Comparison of ENCODE assay signal across 15 cellular contexts in genomic region chr5:126477681-126478117, GRCh38. TPM values are rescaled to one million over a fixed set of nuclear protein-coding genes. Genes with fewer than 3 reads are reported as not detected.
DNase-seq lines count a peak whose midpoint lies in the region; ATAC-seq, FAIRE-seq and TF ChIP-seq lines count a peak whose summit lies in the region.
"Had no signal": no experiment of that assay in that cellular context is flagged by ENCODE, and none has a peak within 500 bp of the region (broad histone marks: within the 10 kb centered on the region; RNA-seq: fewer than 3 reads in every experiment).

No MANE protein-coding gene starts in this region.

- CTCF ChIA-PET in HepG2 (lab: Yijun Ruan, JAX; ENCODE audit: low intra/inter-chr PET ratio, low total read pairs) = no interaction called here

- no peak for ATAC-seq in HepG2
- peak; percentile 76 for ATAC-seq in aorta (ENCODE audit: low FRiP score)
- ATAC-seq in HG02938 (IDR thresholded peaks at IDR 0.05; ENCODE audit: unreplicated experiment) = no peak
- ATAC-seq: A549, PC-3, right cardiac atrium had no signal

- 81% methylated on average over 4 of the region's 4 CpGs for WGBS in liver
- 94% methylated on average over 4 of the region's 4 CpGs for WGBS in HepG2 (ENCODE audit: low lambda C conversion rate)
- WGBS in aorta, 2 donors = 4 to 11% methylated on average over 4 of the region's 4 CpGs

- TF ChIP-seq EP300 in HepG2 (IDR thresholded peaks at IDR 0.05; ENCODE audit: low read depth in 2 of 2, low read length in 2 of 2) = no peak
- no peak for TF ChIP-seq EP300 in HepG2 (CRISPR knock-in tag; IDR thresholded peaks at IDR 0.05; ENCODE audit: borderline replicate concordance)

- H2AFZ ChIP-seq in HepG2 (ENCODE audit: low read length) = no peak overlapping the region
- no peak overlapping the region for H2AFZ ChIP-seq in fibroblast of lung (ENCODE audit: low read length)

- H3K9ac ChIP-seq in liver (ENCODE audit: low read depth in 1 of 2, low read length in 2 of 2) (no peak overlapping the region), HepG2 (ENCODE audit: insufficient read depth, low read depth, low read length) (no peak overlapping the region), fibroblast of lung (ENCODE audit: insufficient read depth, low read length) (no peak overlapping the region)

- in situ Hi-C loops in HepG2 (cut with HindIII; ENCODE audit: extremely low pct_ligation_motif_present, low pct_unique_long_range_greater_than_20kb) = no loop called here

- H3K27me3 ChIP-seq in liver (ENCODE audit: control insufficient read depth in 4 of 4, insufficient read depth in 4 of 4, low read length in 3 of 4) (no peaks in the 10 kb centered on the region), HepG2 (ENCODE audit: control insufficient read depth in 1 of 2, insufficient read depth in 2 of 2, low read length in 2 of 2) (no peaks in the 10 kb centered on the region), fibroblast of lung (ENCODE audit: control insufficient read depth, insufficient read depth, low read length) (no peaks in the 10 kb centered on the region), aorta (ENCODE audit: control insufficient read depth in 1 of 2, insufficient read depth in 2 of 2, low read length in 1 of 2) (no peaks in the 10 kb centered on the region), Peyer's patch (no peaks in the 10 kb centered on the region)

- H3K4me1 ChIP-seq in liver (ENCODE audit: control insufficient read depth in 4 of 4, insufficient read depth in 4 of 4, low read length in 3 of 4) (peaks cover 0 to 2% (median under 1%) of the 10 kb centered on the region in 4 donors), HepG2 (ENCODE audit: insufficient read depth, low read length) (peaks cover 5% of the 10 kb centered on the region), fibroblast of lung (ENCODE audit: control insufficient read depth, extremely low read depth, insufficient read depth, low read length) (peaks cover 2% of the 10 kb centered on the region), aorta (ENCODE audit: control insufficient read depth in 1 of 2, insufficient read depth in 2 of 2, low read length in 2 of 2) (peaks cover under 1 to 2% of the 10 kb centered on the region in 2 donors), Peyer's patch (no peaks in the 10 kb centered on the region)

- H4K20me1 ChIP-seq in HepG2 (ENCODE audit: insufficient read depth, low read length) (no peaks in the 10 kb centered on the region), fibroblast of lung (ENCODE audit: control insufficient read depth, extremely low read depth, insufficient read depth, low read length) (no peaks in the 10 kb centered on the region)

- TF ChIP-seq RAD21 in liver (IDR thresholded peaks at IDR 0.05) = no peak
- no peak for TF ChIP-seq RAD21 in HepG2 (CRISPR knock-in tag; IDR thresholded peaks at IDR 0.05)

- DNase-seq in HepG2 (ENCODE audit: low spot score) = no peak
- peak in 1 of 2 donors; percentile 27 for DNase-seq in fibroblast of lung (ENCODE audit: low read depth in 2 of 2)
- peak; percentile 63 for DNase-seq in pons (ENCODE audit: low spot score)
- no peak for DNase-seq in aorta
- DNase-seq in Peyer's patch = no peak
- DNase-seq in activated gamma-delta T cell treated with Interleukin-2 at 50 U/mL for 16 hours = no peak
- DNase-seq: activated CD8-positive, alpha-beta memory T cell treated with anti-CD3 and anti-CD28 coated beads, Interleukin-2, amount 50 U/mL, for 48 hours; cortex of kidney; MV-4-11; NCI-H2171; PC-3; right cardiac atrium had no signal

- H3K4me3 ChIP-seq in liver (ENCODE audit: low read depth in 1 of 3, low read length in 3 of 3) = no peak overlapping the region
- H3K4me3 ChIP-seq in HepG2 (replicated peaks in 1 of 3; ENCODE audit: insufficient read depth in 1 of 3, low read depth in 2 of 3, low read length in 3 of 3) = no peak overlapping the region
- no peak overlapping the region for H3K4me3 ChIP-seq in fibroblast of lung (replicated peaks in 1 of 4; ENCODE audit: control extremely low read depth in 1 of 4, insufficient read depth in 1 of 4, low read depth in 3 of 4, low read length in 4 of 4)
- no peak overlapping the region for H3K4me3 ChIP-seq in aorta (ENCODE audit: low read length in 2 of 2)
- H3K4me3 ChIP-seq in Peyer's patch = no peak overlapping the region
- H3K4me3 ChIP-seq: A549 had no signal

- no TSS peak for BruUV-seq in HepG2 (replicated peaks; lab: Mats Ljungman, UMichigan)

- no peak overlapping the region for H3K4me2 ChIP-seq in HepG2 (ENCODE audit: low read depth, low read length)
- peak overlapping the region; percentile 25 for H3K4me2 ChIP-seq in fibroblast of lung (ENCODE audit: extremely low read depth, insufficient read depth, low read length)
- H3K4me2 ChIP-seq: A549 had no signal

- POLR2A ChIA-PET in HepG2 (lab: Yijun Ruan, JAX) = no interaction called here

- no peaks in the 10 kb centered on the region for H3K79me2 ChIP-seq in HepG2 (ENCODE audit: insufficient read depth, low read length)
- H3K79me2 ChIP-seq in fibroblast of lung (ENCODE audit: control insufficient read depth, insufficient read depth, low read length) = no peaks in the 10 kb centered on the region

- H3K9me3 ChIP-seq in liver (ENCODE audit: control insufficient read depth in 4 of 4, low read length in 3 of 4) = no peaks in the 10 kb centered on the region
- no peaks in the 10 kb centered on the region for H3K9me3 ChIP-seq in HepG2 (ENCODE audit: low read length)
- no peaks in the 10 kb centered on the region for H3K9me3 ChIP-seq in fibroblast of lung (ENCODE audit: control insufficient read depth, insufficient read depth, low read depth, low read length)
- H3K9me3 ChIP-seq in aorta (ENCODE audit: control insufficient read depth, low read length) = no peaks in the 10 kb centered on the region
- H3K9me3 ChIP-seq in Peyer's patch = no peaks in the 10 kb centered on the region
- H3K9me3 ChIP-seq: A549 had no signal

- H3K36me3 ChIP-seq in liver (ENCODE audit: control insufficient read depth in 4 of 4, insufficient read depth in 3 of 4, low read depth in 1 of 4, low read length in 3 of 4) (peaks cover 7 to 50% (median 40%) of the 10 kb centered on the region in 4 donors), HepG2 (replicated peaks in 1 of 2; ENCODE audit: control insufficient read depth in 1 of 2, insufficient read depth in 2 of 2, low read length in 2 of 2) (peaks cover 0 to 8% of the 10 kb centered on the region in 2 experiments; a peak in 4 of 5 replicates), fibroblast of lung (ENCODE audit: control insufficient read depth, insufficient read depth, low read length) (peaks cover 4% of the 10 kb centered on the region), aorta (ENCODE audit: control insufficient read depth in 1 of 2, insufficient read depth in 2 of 2, low read length in 1 of 2) (peaks cover 2 to 5% of the 10 kb centered on the region in 2 donors), Peyer's patch (peaks cover 0 to 64% (median 0%) of the 10 kb centered on the region in 3 donors)

- TF ChIP-seq CTCF in liver (IDR thresholded peaks at IDR 0.05; ENCODE audit: low read depth, low read length, missing input control) (no peak), HepG2 (CRISPR knock-in tag; IDR thresholded peaks at IDR 0.05) (no peak), fibroblast of lung (conservative IDR thresholded peaks at IDR 0.05 in 1 of 2, IDR thresholded peaks at IDR 0.05 in 1 of 2; ENCODE audit: low read depth in 1 of 2, low read length in 2 of 2) (no peak), Peyer's patch (IDR thresholded peaks at IDR 0.05) (no peak)

- H3K27ac ChIP-seq in liver (ENCODE audit: low read depth in 1 of 2, low read length in 2 of 2) (no peak overlapping the region), HepG2 (ENCODE audit: extremely low read length, insufficient read depth, low read length) (no peak overlapping the region), fibroblast of lung (ENCODE audit: insufficient read depth, low read length) (no peak overlapping the region), aorta (ENCODE audit: low read depth in 1 of 2, low read length in 2 of 2) (peak overlapping the region; percentile 48 to 70), Peyer's patch (peak overlapping the region in 1 of 4 donors; percentile 8)
- H3K27ac ChIP-seq: A549 had no signal

- TF ChIP-seq POLR2A in HepG2 (IDR thresholded peaks at IDR 0.05; ENCODE audit: insufficient read depth in 1 of 2, low read depth in 2 of 2, low read length in 2 of 2) = no peak
- no peak for TF ChIP-seq POLR2A in Peyer's patch (IDR thresholded peaks at IDR 0.05)

- FAIRE-seq in HepG2 (lab: Jason Lieb, UNC) = no peak
- FAIRE-seq: A549 had no signal

- intact Hi-C loops in HepG2 (cut with micrococcal nuclease; ENCODE audit: unreplicated experiment) = no loop called here
- intact Hi-C loops in aorta (cut with DNase I) = loop anchor here in 1 of 2 donors (5.0 kb wide), 1 partner anchor 110 kb away; no protein-coding TSS in a partner anchor

RNA-seq across cellular contexts. Expression of gene GRAMD2B, which starts 54.5 kb away (rescaled TPM):
- total RNA-seq in liver (10 to 100 TPM; 10.8 to 24.1 TPM), HepG2 (2016; rRNA removed; fragmentation: Illumina TruSeq; extraction: Trizol) (8.1 and 8.8 TPM in 2 replicates), fibroblast of lung (12.1 and 21.3 TPM in 2 replicates), aorta (10 to 100 TPM; 30.6 to 44.7 TPM), Peyer's patch (100 to 1,000 TPM in 3 of 4 donors, 10 to 100 TPM in 1; 38.0 to 165 (median 129) TPM)
- polyA plus RNA-seq in liver (10 to 100 TPM in 1 of 2 donors, 1 to 10 TPM in 1; 6.5 to 16.2 TPM), HepG2 (2011; rRNA removed) (10.6 and 11.2 TPM in 2 replicates), fibroblast of lung (26.8 and 37.6 TPM in 2 replicates), aorta (10 to 100 TPM; 22.5 to 34.6 TPM)
- total RNA-seq in HepG2 (2016; cell fraction: cytosol; rRNA removed; fragmentation: Illumina TruSeq; extraction: Trizol; ENCODE audit: low read depth) = 1.4 and 1.6 TPM in 2 replicates
- 6.7 and 8.2 TPM in 2 replicates for total RNA-seq in HepG2 (2016; cell fraction: insoluble cytoplasmic fraction; rRNA removed; fragmentation: Illumina TruSeq; extraction: Trizol)
- total RNA-seq in HepG2 (2016; cell fraction: membrane; rRNA removed; fragmentation: Illumina TruSeq; extraction: Trizol) = 3.9 and 5.1 TPM in 2 replicates
- total RNA-seq in HepG2 (2016; cell fraction: nucleus; rRNA removed; fragmentation: Illumina TruSeq; extraction: Trizol) = 10.5 and 10.7 TPM in 2 replicates
- 6.0 and 10.9 TPM in 2 replicates for polyA plus RNA-seq in HepG2 (2011; cell fraction: cytosol; rRNA removed)
- polyA plus RNA-seq in HepG2 (2011; cell fraction: nucleus; rRNA removed) = 9.0 and 10.1 TPM in 2 replicates
- polyA plus RNA-seq in HepG2 (2012) = 8.8 and 11.2 TPM in 2 replicates
- 0.98 and 1.7 TPM in 2 replicates for polyA plus RNA-seq in HepG2 (2016; cell fraction: cytosol; fragmentation: Illumina TruSeq; extraction: Trizol; ENCODE audit: low read depth)
- polyA plus RNA-seq in HepG2 (2016; cell fraction: insoluble cytoplasmic fraction; fragmentation: Illumina TruSeq; extraction: Trizol; ENCODE audit: low read depth) = 7.8 and 8.9 TPM in 2 replicates
- polyA plus RNA-seq in HepG2 (2016; cell fraction: membrane; fragmentation: Illumina TruSeq; extraction: Trizol; ENCODE audit: low read depth) = 2.1 and 2.4 TPM in 2 replicates
- 11.7 and 12.4 TPM in 2 replicates for polyA plus RNA-seq in HepG2 (2016; cell fraction: nucleus; fragmentation: Illumina TruSeq; extraction: Trizol; ENCODE audit: insufficient read depth, low read depth)
- polyA minus RNA-seq in HepG2 (2011; rRNA and poly(A)+ RNA removed; ENCODE audit: low replicate concordance) = 5.6 and 6.2 TPM in 2 replicates
- polyA minus RNA-seq in HepG2 (2011; cell fraction: cytosol; rRNA and poly(A)+ RNA removed) = 6.1 and 7.8 TPM in 2 replicates
- polyA minus RNA-seq in HepG2 (2011; cell fraction: nucleus; rRNA and poly(A)+ RNA removed) = 35.9 and 42.4 TPM in 2 replicates
- polyA plus RNA-seq in fibroblast of lung (2012) = 14.1 and 17.9 TPM in 2 replicates
- polyA minus RNA-seq in fibroblast of lung (ENCODE audit: low replicate concordance) = 1.1 and 6.2 TPM in 2 replicates

Comparison
In these comparisons a context has a peak if more than half of its experiments do, and no peak if none do; other contexts are left out.
1. H3K27ac ChIP-seq: peak in aorta (2 of 2); none in liver (0 of 2), HepG2 (single experiment) and fibroblast of lung (single experiment).